19 cellular contexts compared by ENCODE assay signal in genomic region chr15:28942521-28943035, GRCh38. TPM values are rescaled to one million over a fixed set of nuclear protein-coding genes. Genes with fewer than 3 reads are reported as not detected.
A peak's percentile ranks its signal among the peaks of the same experiment; 100 is the strongest.
DNase-seq lines count a peak whose midpoint lies in the region; ATAC-seq lines count a peak whose summit lies in the region.
"Had no signal": no experiment of that assay in that cellular context is flagged by ENCODE, and none has a peak within 500 bp of the region (broad histone marks: within the 10 kb centered on the region; RNA-seq: fewer than 3 reads in every experiment).

No MANE protein-coding gene starts in this region.

- peaks cover 11% of the 10 kb centered on the region for H3K36me3 Mint-ChIP-seq in activated naive CD4-positive, alpha-beta T cell treated with anti-CD3 and anti-CD28 coated beads, Interleukin-2, amount 50 U/mL, for 24 hours
- no peaks in the 10 kb centered on the region for H3K36me3 Mint-ChIP-seq in activated CD8-positive, alpha-beta memory T cell treated with anti-CD3 and anti-CD28 coated beads, Interleukin-2, amount 10 ng/mL, durations not matched to agents 7 days and 5 days
- H3K36me3 Mint-ChIP-seq in naive thymus-derived CD4-positive, alpha-beta T cell = peaks cover 7 to 23% (median 17%) of the 10 kb centered on the region in 5 donors

- POLR2A ChIA-PET in naive thymus-derived CD4-positive, alpha-beta T cell (lab: Charles Lee) = no interaction called here

- peaks cover 89% of the 10 kb centered on the region for H3K4me1 Mint-ChIP-seq in activated naive CD4-positive, alpha-beta T cell treated with anti-CD3 and anti-CD28 coated beads, Interleukin-2, amount 50 U/mL, for 24 hours
- H3K4me1 Mint-ChIP-seq in activated CD8-positive, alpha-beta memory T cell treated with anti-CD3 and anti-CD28 coated beads, Interleukin-2, amount 10 ng/mL, durations not matched to agents 7 days and 5 days = peaks cover 55% of the 10 kb centered on the region
- peaks cover 22 to 99% (median 87%) of the 10 kb centered on the region in 7 donors for H3K4me1 Mint-ChIP-seq in naive thymus-derived CD4-positive, alpha-beta T cell
- H3K4me1 Mint-ChIP-seq: nephron had no signal

- peaks cover 0 to 18% (median 0%) of the 10 kb centered on the region in 3 experiments for H3K36me3 ChIP-seq in naive thymus-derived CD4-positive, alpha-beta T cell (ENCODE audit: control insufficient read depth in 2 of 3, insufficient read depth in 3 of 3, low read length in 3 of 3)
- H3K36me3 ChIP-seq: pancreas had no signal

- CTCF ChIA-PET in activated CD8-positive, alpha-beta memory T cell treated with anti-CD3 and anti-CD28 coated beads, Interleukin-2, amount 10 ng/mL, durations not matched to agents 7 days and 5 days (lab: Charles Lee) = interaction anchor here (0.9 to 3.1 kb wide), 6 partner anchors 13 to 148 kb away, joined by 3 to 12 read pairs (median 4); no protein-coding TSS in a partner anchor
- CTCF ChIA-PET in naive thymus-derived CD4-positive, alpha-beta T cell (lab: Charles Lee) = interaction anchor here (0.5 to 1.3 kb wide), 3 partner anchors 8 to 69 kb away, joined by 3 read pairs; no protein-coding TSS in a partner anchor

- H3K9me3 ChIP-seq in naive thymus-derived CD4-positive, alpha-beta T cell (ENCODE audit: control insufficient read depth in 2 of 3, low read length in 3 of 3) = no peaks in the 10 kb centered on the region
- H3K9me3 ChIP-seq: pancreas had no signal

- no peak for ATAC-seq in activated CD8-positive, alpha-beta memory T cell treated with anti-CD3 and anti-CD28 coated beads, Interleukin-2, amount 10 ng/mL, durations not matched to agents 7 days and 5 days
- ATAC-seq in naive thymus-derived CD4-positive, alpha-beta T cell = no peak
- no peak for ATAC-seq in GM21423 (IDR thresholded peaks at IDR 0.05; ENCODE audit: unreplicated experiment)
- ATAC-seq: left colon, pancreas, right cardiac atrium had no signal

- peak overlapping the region; percentile 28 for H3K4me3 ChIP-seq in naive thymus-derived CD4-positive, alpha-beta T cell (ENCODE audit: low read length)
- H3K4me3 ChIP-seq: pancreas, SK-N-MC had no signal

- intact Hi-C loops in naive thymus-derived CD4-positive, alpha-beta T cell (cut with micrococcal nuclease) = no loop called here

- no peak overlapping the region for H3K27ac ChIP-seq in naive thymus-derived CD4-positive, alpha-beta T cell (ENCODE audit: low read depth, low read length)
- H3K27ac ChIP-seq: pancreas, SK-N-MC had no signal

- peak overlapping the region; percentile 36 for H3K4me3 Mint-ChIP-seq in activated naive CD4-positive, alpha-beta T cell treated with anti-CD3 and anti-CD28 coated beads, Interleukin-2, amount 50 U/mL, for 24 hours
- H3K4me3 Mint-ChIP-seq in activated CD8-positive, alpha-beta memory T cell treated with anti-CD3 and anti-CD28 coated beads, Interleukin-2, amount 10 ng/mL, durations not matched to agents 7 days and 5 days = no peak overlapping the region
- H3K4me3 Mint-ChIP-seq in naive thymus-derived CD4-positive, alpha-beta T cell = peak overlapping the region in 9 of 10 donors; percentile 25 to 85 (median 74)
- H3K4me3 Mint-ChIP-seq: activated T-helper 17 cell treated with anti-CD3 and anti-CD28 coated beads, Interleukin-2, amount 50 U/mL, for 72 hours; nephron had no signal

- no peak overlapping the region for H3K27ac Mint-ChIP-seq in activated naive CD4-positive, alpha-beta T cell treated with anti-CD3 and anti-CD28 coated beads, Interleukin-2, amount 50 U/mL, for 24 hours
- peak overlapping the region; percentile 55 for H3K27ac Mint-ChIP-seq in activated CD8-positive, alpha-beta memory T cell treated with anti-CD3 and anti-CD28 coated beads, Interleukin-2, amount 10 ng/mL, durations not matched to agents 7 days and 5 days
- H3K27ac Mint-ChIP-seq in naive thymus-derived CD4-positive, alpha-beta T cell = peak overlapping the region in 8 of 9 donors; percentile 23 to 97 (median 90)
- H3K27ac Mint-ChIP-seq: activated T-helper 17 cell treated with anti-CD3 and anti-CD28 coated beads, Interleukin-2, amount 50 U/mL, for 72 hours; CD4-positive, CD25-positive, alpha-beta regulatory T cell; nephron had no signal

- DNase-seq in activated naive CD4-positive, alpha-beta T cell treated with Interleukin-2 at 50 U/mL for 16 hours = no peak
- DNase-seq in activated CD8-positive, alpha-beta memory T cell treated with anti-CD3 and anti-CD28 coated beads, Interleukin-2, amount 10 ng/mL, durations not matched to agents 7 days and 5 days = no peak
- DNase-seq in naive thymus-derived CD4-positive, alpha-beta T cell = no peak
- no peak for DNase-seq in stimulated activated CD4-positive, alpha-beta T cell treated with anti-CD3 and anti-CD28 coated beads, Interleukin-2, amount 100 ng/mL, for 48 hours
- DNase-seq in globus pallidus (ENCODE audit: low spot score) = no peak
- DNase-seq: amniotic stem cell, left colon, mesendoderm, NCI-H1417 treated with DMSO at 0.1 percent for 48 hours, NCI-H69, right cardiac atrium, RPMI8226 had no signal

- H3K27me3 Mint-ChIP-seq in activated naive CD4-positive, alpha-beta T cell treated with anti-CD3 and anti-CD28 coated beads, Interleukin-2, amount 50 U/mL, for 24 hours = no peaks in the 10 kb centered on the region
- peaks cover 7% of the 10 kb centered on the region for H3K27me3 Mint-ChIP-seq in activated CD8-positive, alpha-beta memory T cell treated with anti-CD3 and anti-CD28 coated beads, Interleukin-2, amount 10 ng/mL, durations not matched to agents 7 days and 5 days
- H3K27me3 Mint-ChIP-seq in naive thymus-derived CD4-positive, alpha-beta T cell = no peaks in the 10 kb centered on the region
- H3K27me3 Mint-ChIP-seq: activated T-helper 17 cell treated with anti-CD3 and anti-CD28 coated beads, Interleukin-2, amount 50 U/mL, for 72 hours had no signal

- H3K4me1 ChIP-seq in naive thymus-derived CD4-positive, alpha-beta T cell (ENCODE audit: control insufficient read depth in 2 of 2, insufficient read depth in 2 of 2, low read length in 2 of 2) = peaks cover 30 to 77% of the 10 kb centered on the region in 2 donors
- H3K4me1 ChIP-seq: pancreas had no signal

- H3K9me3 Mint-ChIP-seq in activated naive CD4-positive, alpha-beta T cell treated with anti-CD3 and anti-CD28 coated beads, Interleukin-2, amount 50 U/mL, for 24 hours = no peaks in the 10 kb centered on the region
- H3K9me3 Mint-ChIP-seq in activated CD8-positive, alpha-beta memory T cell treated with anti-CD3 and anti-CD28 coated beads, Interleukin-2, amount 10 ng/mL, durations not matched to agents 7 days and 5 days (ENCODE audit: low read depth) = no peaks in the 10 kb centered on the region
- H3K9me3 Mint-ChIP-seq in naive thymus-derived CD4-positive, alpha-beta T cell = peaks cover 0 to 4% (median 0%) of the 10 kb centered on the region in 11 donors
- H3K9me3 Mint-ChIP-seq: activated T-helper 17 cell treated with anti-CD3 and anti-CD28 coated beads, Interleukin-2, amount 50 U/mL, for 72 hours had no signal

- H3K27me3 ChIP-seq in naive thymus-derived CD4-positive, alpha-beta T cell (ENCODE audit: control insufficient read depth in 2 of 2, insufficient read depth in 2 of 2, low read length in 2 of 2) = no peaks in the 10 kb centered on the region
- H3K27me3 ChIP-seq: pancreas had no signal

RNA-seq across cellular contexts. Expression of gene APBA2, which starts 56.8 kb away (rescaled TPM):
- total RNA-seq in activated CD8-positive, alpha-beta memory T cell treated with anti-CD3 and anti-CD28 coated beads, Interleukin-2, amount 10 ng/mL, durations not matched to agents 7 days and 5 days = 1 to 10 TPM; 2.6 to 7.9 TPM
- total RNA-seq in naive thymus-derived CD4-positive, alpha-beta T cell = 100 to 1,000 TPM in 3 of 5 experiments, 10 to 100 TPM in 1, 1 to 10 TPM in 1; 7.7 to 139 (median 110) TPM
- 100 to 1,000 TPM in 1 of 2 donors, 10 to 100 TPM in 1; 59.7 to 113 TPM for polyA plus RNA-seq in naive thymus-derived CD4-positive, alpha-beta T cell
